In the genomic region with DNA sequence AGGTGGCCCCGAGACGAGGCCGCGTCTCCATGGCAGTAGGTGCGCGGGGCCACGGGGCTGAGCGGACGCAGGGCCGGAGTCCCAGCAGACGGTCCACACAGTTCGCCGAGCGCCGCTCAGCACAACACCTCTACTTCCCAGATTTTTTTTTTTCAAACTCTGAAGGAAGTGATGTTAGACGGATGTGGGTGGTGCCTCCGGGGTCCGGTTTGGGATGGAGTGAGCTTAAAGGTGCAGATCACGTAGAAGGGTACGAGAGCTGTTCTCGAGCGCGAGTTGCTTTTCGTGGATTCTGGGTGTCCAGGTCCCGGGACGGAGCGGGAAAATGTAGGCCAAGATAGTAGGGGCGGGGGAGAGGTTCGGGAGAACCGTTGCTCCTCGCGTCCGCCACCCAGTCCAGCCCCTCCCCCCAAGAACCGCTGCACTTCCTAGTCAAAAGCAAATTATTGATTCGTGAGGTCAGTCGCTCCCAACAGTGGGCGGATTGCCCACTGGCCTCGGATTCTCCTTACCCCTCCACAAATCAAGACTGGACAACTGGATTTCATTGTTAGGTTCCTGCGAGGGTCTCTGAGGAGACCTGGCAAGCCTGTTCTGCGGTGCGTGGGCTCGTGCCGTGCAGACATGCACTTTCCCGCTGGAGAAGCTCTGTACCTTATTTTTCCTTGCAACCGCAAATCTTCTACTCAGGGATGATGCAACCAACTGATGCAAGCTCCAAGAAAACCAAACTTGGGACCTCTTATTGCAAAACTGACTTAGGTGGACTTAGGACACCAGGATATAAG, we compare ENCODE assay signal across 8 cellular contexts. TPM values are rescaled to one million over a fixed set of nuclear protein-coding genes. Genes with fewer than 3 reads are reported as not detected.
DNase-seq lines count a peak whose midpoint lies in the region; ATAC-seq and TF ChIP-seq lines count a peak whose summit lies in the region.

A gene (minus strand): TSS at position 126 of the 788 bp plus-strand sequence. CDS start 95 bp downstream, at position 31.

- H3K27me3 ChIP-seq in GM06990 (replicated peaks; ENCODE audit: control insufficient read depth, insufficient read depth, low read length) (no peaks in the 10 kb centered on the region), ovary (no peaks in the 10 kb centered on the region), tibial nerve (no peaks in the 10 kb centered on the region)

- H3K36me3 ChIP-seq in GM06990 (ENCODE audit: control insufficient read depth, insufficient read depth, low read length) (peaks cover 2% of the 10 kb centered on the region; the same call in 1 of the 2 replicates), ovary (no peaks in the 10 kb centered on the region), tibial nerve (peaks cover 0 to 26% (median 5%) of the 10 kb centered on the region in 3 donors)

- H3K4me3 ChIP-seq in GM06990 (replicated peaks; ENCODE audit: low read depth, low read length), result peak within 1 kb of the TSS; percentile 81
- H3K4me3 ChIP-seq in ovary, result peak within 1 kb of the TSS; percentile 94
- peak within 1 kb of the TSS; percentile 70 to 93 (median 82) for H3K4me3 ChIP-seq in tibial nerve

- peak within 1 kb of the TSS in 1 of 2 donors; percentile 83 for H3K27ac ChIP-seq in ovary
- peak within 1 kb of the TSS; percentile 88 to 98 (median 92) for H3K27ac ChIP-seq in tibial nerve

- H3K4me1 ChIP-seq in ovary (ENCODE audit: insufficient read depth) (peaks cover 7% of the 10 kb centered on the region), tibial nerve (peaks cover 0 to 53% (median 32%) of the 10 kb centered on the region in 4 donors)

- peak; percentile 39 for ATAC-seq in HG02623 (IDR thresholded peaks at IDR 0.05; ENCODE audit: unreplicated experiment)
- ATAC-seq in Right ventricle myocardium inferior, result peak; percentile 86

- TF ChIP-seq CTCF in GM06990 (IDR thresholded peaks at IDR 0.05; ENCODE audit: insufficient read depth, low read length, poor library complexity, severe bottlenecking) (no peak), ovary (IDR thresholded peaks at IDR 0.05) (no peak), tibial nerve (IDR thresholded peaks at IDR 0.05) (no peak)

- WGBS in ovary, 3 donors, result 0 to 1% (median 0%) methylated on average over 45 of the region's 45 CpGs
- 0 to 1% methylated on average over 41 to 44 of the region's 45 CpGs for WGBS in tibial nerve, 2 donors

- TF ChIP-seq POLR2A in ovary (IDR thresholded peaks at IDR 0.05) (peak; percentile 62), tibial nerve (IDR thresholded peaks at IDR 0.05) (peak; percentile 39 to 73)

- TF ChIP-seq EP300 in ovary (IDR thresholded peaks at IDR 0.05) (no peak), tibial nerve (IDR thresholded peaks at IDR 0.05) (peak; percentile 51 to 85)

- H3K9me3 ChIP-seq in ovary, result no peaks in the 10 kb centered on the region
- no peaks in the 10 kb centered on the region for H3K9me3 ChIP-seq in tibial nerve

- peak; percentile 83 for DNase-seq in GM06990 (ENCODE audit: extremely low read depth, insufficient read length)
- peak; percentile 85 to 94 (median 90) for DNase-seq in NCI-H1417 (lab: John Stamatoyannopoulos, UW)
- peak; percentile 76 to 90 for DNase-seq in SW 1271 (lab: John Stamatoyannopoulos, UW)
- DNase-seq in activated naive CD8-positive, alpha-beta T cell treated with anti-CD3 and anti-CD28 coated beads, Interleukin-2, amount 50 U/mL, for 16 hours (ENCODE audit: low read depth, low spot score), result peak; percentile 25
- peak; percentile 92 for DNase-seq in Right ventricle myocardium inferior (ENCODE audit: missing footprints)
- peak; percentile 74 to 83 (median 77) for DNase-seq in ovary
- peak; percentile 52 to 73 for DNase-seq in tibial nerve (ENCODE audit: low spot score in 2 of 2)

- intact Hi-C loops in Right ventricle myocardium inferior (cut with DNase I), result loop anchor here (2.0 to 10.0 kb wide), 3 partner anchors 22 to 1170 kb away; a partner anchor contains a TSS
- intact Hi-C loops in ovary (cut with DNase I), result no loop called here

RNA-seq across cellular contexts. Expression of the gene that starts here (rescaled TPM):
- 21.2 TPM for total RNA-seq in Right ventricle myocardium inferior
- 10 to 100 TPM; 33.0 to 52.8 (median 41.0) TPM for total RNA-seq in ovary
- 10 to 100 TPM; 27.3 to 29.4 TPM for polyA plus RNA-seq in ovary
- total RNA-seq in tibial nerve, result 10 to 100 TPM; 32.7 to 65.6 (median 37.4) TPM

Comparison
In these comparisons a context has a peak if more than half of its experiments do, and no peak if none do; other contexts are left out.
1. DNase-seq: peak in every context shown above with its lines; median percentile 92 in Right ventricle myocardium inferior; 90 in NCI-H1417; 83 in GM06990; 83 in SW 1271; 77 in ovary; 62 in tibial nerve; 25 in activated naive CD8-positive, alpha-beta T cell treated with anti-CD3 and anti-CD28 coated beads, Interleukin-2, amount 50 U/mL, for 16 hours.